In the genomic region with DNA sequence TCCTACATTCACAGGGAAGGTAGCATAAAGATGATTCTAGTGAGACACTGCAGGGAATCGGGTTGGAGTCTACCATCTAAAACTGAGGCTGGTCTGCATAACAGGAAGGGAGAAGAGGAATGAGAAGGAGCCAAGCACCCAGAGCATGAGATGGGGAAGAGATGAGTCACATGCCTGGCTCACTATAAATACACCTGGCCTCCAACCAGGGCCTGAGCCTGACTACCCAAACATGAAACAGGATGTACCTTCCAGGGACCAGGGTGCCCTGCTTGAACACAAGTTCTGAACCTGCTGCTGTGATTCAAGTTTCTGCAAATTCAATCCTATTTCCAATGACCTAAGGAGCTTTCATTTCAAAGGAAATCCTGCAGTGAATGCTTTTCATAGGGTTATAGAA, we compare ENCODE assay signal across 10 cellular contexts. TPM values are rescaled to one million over a fixed set of nuclear protein-coding genes. Genes with fewer than 3 reads are reported as not detected.
DNase-seq lines count a peak whose midpoint lies in the region; ATAC-seq and TF ChIP-seq lines count a peak whose summit lies in the region.
"Had no signal": no experiment of that assay in that cellular context is flagged by ENCODE, and none has a peak within 500 bp of the region (broad histone marks: within the 10 kb centered on the region; RNA-seq: fewer than 3 reads in every experiment).

No MANE protein-coding gene starts in this region.

- no peak overlapping the region for H3K4me3 Mint-ChIP-seq in activated naive CD4-positive, alpha-beta T cell treated with anti-CD3 and anti-CD28 coated beads for 36 hours
- no peak overlapping the region for H3K4me3 Mint-ChIP-seq in central memory CD8-positive, alpha-beta T cell
- H3K4me3 Mint-ChIP-seq: activated B cell treated with CpG ODN at 0.5 μM for 24 hours had no signal

- H3K36me3 ChIP-seq in stomach = no peaks in the 10 kb centered on the region
- H3K36me3 ChIP-seq: BLaER1 had no signal

- H3K4me1 ChIP-seq in stomach = peaks cover 0 to 24% (median 8%) of the 10 kb centered on the region in 4 donors
- H3K4me1 ChIP-seq: BLaER1 had no signal

- no peak overlapping the region for H3K4me3 ChIP-seq in stomach
- H3K4me3 ChIP-seq: BLaER1 had no signal

- CTCF ChIA-PET in activated naive CD4-positive, alpha-beta T cell treated with anti-CD3 and anti-CD28 coated beads for 36 hours (lab: Charles Lee) = no interaction called here

- no peak overlapping the region for H3K27ac Mint-ChIP-seq in activated naive CD4-positive, alpha-beta T cell treated with anti-CD3 and anti-CD28 coated beads for 36 hours
- peak overlapping the region; percentile 82 for H3K27ac Mint-ChIP-seq in central memory CD8-positive, alpha-beta T cell (ENCODE audit: low read depth)
- H3K27ac Mint-ChIP-seq: activated B cell treated with CpG ODN at 0.5 μM for 24 hours had no signal

- no peaks in the 10 kb centered on the region for H3K27me3 ChIP-seq in stomach
- H3K27me3 ChIP-seq: BLaER1 had no signal

- no peak for TF ChIP-seq CTCF in stomach (IDR thresholded peaks at IDR 0.05)

- H3K27ac ChIP-seq in stomach = peak overlapping the region in 3 of 5 donors; percentile 43 to 50 (median 47)
- H3K27ac ChIP-seq: BLaER1 had no signal

- TF ChIP-seq EP300 in stomach (IDR thresholded peaks at IDR 0.05) = no peak

- H3K9me3 ChIP-seq in stomach = no peaks in the 10 kb centered on the region

- peaks cover 38% of the 10 kb centered on the region for H3K4me1 Mint-ChIP-seq in activated naive CD4-positive, alpha-beta T cell treated with anti-CD3 and anti-CD28 coated beads for 36 hours (ENCODE audit: low read depth)
- H3K4me1 Mint-ChIP-seq in central memory CD8-positive, alpha-beta T cell = peaks cover 41% of the 10 kb centered on the region

- peaks cover 6% of the 10 kb centered on the region for H3K36me3 Mint-ChIP-seq in activated naive CD4-positive, alpha-beta T cell treated with anti-CD3 and anti-CD28 coated beads for 36 hours (ENCODE audit: low read depth)
- no peaks in the 10 kb centered on the region for H3K36me3 Mint-ChIP-seq in central memory CD8-positive, alpha-beta T cell (ENCODE audit: insufficient read depth)

- H3K27me3 Mint-ChIP-seq in activated naive CD4-positive, alpha-beta T cell treated with anti-CD3 and anti-CD28 coated beads for 36 hours (ENCODE audit: low read depth) = no peaks in the 10 kb centered on the region
- H3K27me3 Mint-ChIP-seq in central memory CD8-positive, alpha-beta T cell = no peaks in the 10 kb centered on the region
- H3K27me3 Mint-ChIP-seq: activated B cell treated with CpG ODN at 0.5 μM for 24 hours had no signal

- 71 to 95% (median 80%) methylated on average over 1 of the region's 1 CpG for WGBS in stomach, 5 donors

- intact Hi-C loops in activated naive CD4-positive, alpha-beta T cell treated with anti-CD3 and anti-CD28 coated beads for 36 hours (cut with micrococcal nuclease) = loop anchor here (10.0 kb wide), 1 partner anchor 509 kb away; a partner anchor contains a TSS
- intact Hi-C loops in stomach (cut with DNase I; ENCODE audit: low total_unique reads) = no loop called here

- DNase-seq in activated naive CD4-positive, alpha-beta T cell treated with anti-CD3 and anti-CD28 coated beads for 36 hours = peak; percentile 46
- no peak for DNase-seq in activated naive CD4-positive, alpha-beta T cell (lab: John Stamatoyannopoulos, UW)
- DNase-seq in central memory CD8-positive, alpha-beta T cell (ENCODE audit: low spot score in 2 of 2) = no peak
- DNase-seq in stomach (peak; percentile 37), GM19238 (ENCODE audit: insufficient read length, low spot score) (no peak), NCI-H1048 (lab: John Stamatoyannopoulos, UW) (no peak)
- DNase-seq: activated B cell treated with CpG ODN at 0.5 μM for 24 hours had no signal

- H3K9me3 Mint-ChIP-seq in activated naive CD4-positive, alpha-beta T cell treated with anti-CD3 and anti-CD28 coated beads for 36 hours = peaks cover 9% of the 10 kb centered on the region
- no peaks in the 10 kb centered on the region for H3K9me3 Mint-ChIP-seq in central memory CD8-positive, alpha-beta T cell
- H3K9me3 Mint-ChIP-seq: activated B cell treated with CpG ODN at 0.5 μM for 24 hours had no signal

- ATAC-seq in HG03378 (IDR thresholded peaks at IDR 0.05; ENCODE audit: unreplicated experiment) (peak; percentile 60), GM21737 (IDR thresholded peaks at IDR 0.05; ENCODE audit: unreplicated experiment) (no peak)
- ATAC-seq in central memory CD8-positive, alpha-beta T cell (replicated peaks; ENCODE audit: extremely low read depth, poor library complexity, severe bottlenecking) = no peak

- no peak for TF ChIP-seq POLR2A in stomach (IDR thresholded peaks at IDR 0.05)

RNA-seq across cellular contexts. Expression of a gene that starts 24.9 kb away (rescaled TPM):
- 10 to 100 TPM; 11.3 to 11.7 TPM for total RNA-seq in activated naive CD4-positive, alpha-beta T cell treated with anti-CD3 and anti-CD28 coated beads for 36 hours
- total RNA-seq in stomach = 10 to 100 TPM in 4 of 5 donors, 1 to 10 TPM in 1; 3.5 to 40.6 (median 21.4) TPM
- 10 to 100 TPM in 1 of 3 donors, 1 to 10 TPM in 2; 7.0 to 10.1 (median 7.3) TPM for polyA plus RNA-seq in stomach

Comparison
In these comparisons a context has a peak if more than half of its experiments do, and no peak if none do; other contexts are left out.
1. DNase-seq: peak in activated naive CD4-positive, alpha-beta T cell treated with anti-CD3 and anti-CD28 coated beads for 36 hours (single experiment) and stomach (single experiment); none in activated naive CD4-positive, alpha-beta T cell (0 of 4), central memory CD8-positive, alpha-beta T cell (0 of 2), GM19238 (single experiment) and NCI-H1048 (single experiment).